In genomic region chr17:74235040-74235581, GRCh38 we compare ENCODE assay signal across 1 cellular context.
TF ChIP-seq lines count a peak whose summit lies in the region.

No MANE protein-coding gene starts in this region.

TF ChIP-seq in SK-N-SH treated with all-trans-retinoic acid at 6 μM for 48 hours, 23 proteins besides CTCF, POLR2A, EP300 and RAD21 (continued from another document):
- TF ChIP-seq, protein P1, sequence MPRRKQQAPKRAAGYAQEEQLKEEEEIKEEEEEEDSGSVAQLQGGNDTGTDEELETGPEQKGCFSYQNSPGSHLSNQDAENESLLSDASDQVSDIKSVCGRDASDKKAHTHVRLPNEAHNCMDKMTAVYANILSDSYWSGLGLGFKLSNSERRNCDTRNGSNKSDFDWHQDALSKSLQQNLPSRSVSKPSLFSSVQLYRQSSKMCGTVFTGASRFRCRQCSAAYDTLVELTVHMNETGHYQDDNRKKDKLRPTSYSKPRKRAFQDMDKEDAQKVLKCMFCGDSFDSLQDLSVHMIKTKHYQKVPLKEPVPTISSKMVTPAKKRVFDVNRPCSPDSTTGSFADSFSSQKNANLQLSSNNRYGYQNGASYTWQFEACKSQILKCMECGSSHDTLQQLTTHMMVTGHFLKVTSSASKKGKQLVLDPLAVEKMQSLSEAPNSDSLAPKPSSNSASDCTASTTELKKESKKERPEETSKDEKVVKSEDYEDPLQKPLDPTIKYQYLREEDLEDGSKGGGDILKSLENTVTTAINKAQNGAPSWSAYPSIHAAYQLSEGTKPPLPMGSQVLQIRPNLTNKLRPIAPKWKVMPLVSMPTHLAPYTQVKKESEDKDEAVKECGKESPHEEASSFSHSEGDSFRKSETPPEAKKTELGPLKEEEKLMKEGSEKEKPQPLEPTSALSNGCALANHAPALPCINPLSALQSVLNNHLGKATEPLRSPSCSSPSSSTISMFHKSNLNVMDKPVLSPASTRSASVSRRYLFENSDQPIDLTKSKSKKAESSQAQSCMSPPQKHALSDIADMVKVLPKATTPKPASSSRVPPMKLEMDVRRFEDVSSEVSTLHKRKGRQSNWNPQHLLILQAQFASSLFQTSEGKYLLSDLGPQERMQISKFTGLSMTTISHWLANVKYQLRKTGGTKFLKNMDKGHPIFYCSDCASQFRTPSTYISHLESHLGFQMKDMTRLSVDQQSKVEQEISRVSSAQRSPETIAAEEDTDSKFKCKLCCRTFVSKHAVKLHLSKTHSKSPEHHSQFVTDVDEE (CRISPR knock-in tag; IDR thresholded peaks at IDR 0.05): no peak
- TF ChIP-seq BACH2 (CRISPR knock-in tag; IDR thresholded peaks at IDR 0.05; ENCODE audit: borderline replicate concordance): no peak
